Comparison of ENCODE assay signal across 23 cellular contexts in the genomic region with DNA sequence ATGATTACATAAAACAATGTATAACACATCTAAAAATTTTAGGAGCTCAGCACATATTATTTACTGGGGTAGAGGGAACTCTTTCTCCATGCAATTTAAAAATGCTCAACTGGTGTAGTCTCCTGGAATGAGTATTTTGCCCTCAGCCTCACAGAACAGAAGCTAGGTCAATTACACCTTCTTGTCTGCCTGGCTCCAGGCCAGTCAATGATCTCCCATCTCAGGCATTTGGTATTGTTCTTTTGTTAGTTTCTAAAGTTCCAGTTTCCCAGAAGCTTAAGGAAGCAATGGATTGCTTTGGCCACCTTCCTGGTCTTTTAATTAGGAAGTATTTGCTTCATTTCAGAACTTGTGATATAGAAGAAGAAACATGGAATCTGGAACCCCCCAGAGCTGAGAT.
"Had no signal": no experiment of that assay in that cellular context is flagged by ENCODE, and none has a peak within 500 bp of the region (broad histone marks: within the 10 kb centered on the region; RNA-seq: fewer than 3 reads in every experiment).

No MANE protein-coding gene starts in this region.

- DNase-seq: erythroblast; esophagus squamous epithelium; naive thymus-derived CD8-positive, alpha-beta T cell; nephron progenitor cell; occipital lobe; ovary; posterior cingulate gyrus; psoas muscle; right lobe of liver; small intestine; stimulated activated CD4-positive, alpha-beta T cell treated with anti-CD3 and anti-CD28 coated beads, Interleukin-12 subunit alpha, Interleukin-12 subunit beta, amount 100 ng/mL, for 4 hours; stimulated activated CD4-positive, alpha-beta T cell treated with anti-CD3 and anti-CD28 coated beads, Interleukin-1b, Interleukin-23, amount 100 ng/mL, for 48 hours; stimulated activated CD4-positive, alpha-beta T cell treated with anti-CD3 and anti-CD28 coated beads, Interleukin-4, amount 100 ng/mL, for 1 hour; stimulated activated CD8-positive, alpha-beta memory T cell treated with anti-CD3 and anti-CD28 coated beads, Interleukin-4, amount 100 ng/mL, for 48 hours; stimulated activated naive CD4-positive, alpha-beta T cell treated with Interleukin-2 at 50 U/mL for 16 hours; stomach; thyroid gland; trophoblast cell had no signal

- H3K27ac Mint-ChIP-seq: memory B cell; mesothelial cell of epicardium; naive thymus-derived CD8-positive, alpha-beta T cell; nephron progenitor cell had no signal

- ATAC-seq: naive thymus-derived CD8-positive, alpha-beta T cell; psoas muscle; right lobe of liver had no signal

- H3K4me1 ChIP-seq: esophagus squamous epithelium, psoas muscle, right lobe of liver, stomach, thyroid gland had no signal

- H3K36me3 Mint-ChIP-seq: memory B cell; mesothelial cell of epicardium; naive thymus-derived CD8-positive, alpha-beta T cell had no signal

- H3K36me3 ChIP-seq: cardiac muscle cell, esophagus squamous epithelium, ovary, right lobe of liver, stomach, thyroid gland had no signal

- H3K4me3 ChIP-seq: cardiac muscle cell, coronary artery, esophagus squamous epithelium, lung, ovary, psoas muscle, right lobe of liver, stomach, thyroid gland had no signal

- H3K27me3 Mint-ChIP-seq: memory B cell had no signal

- H3K9me3 ChIP-seq: esophagus squamous epithelium, ovary, psoas muscle, right lobe of liver, stomach, thyroid gland had no signal

- H3K4me1 Mint-ChIP-seq: memory B cell; mesothelial cell of epicardium; naive thymus-derived CD8-positive, alpha-beta T cell; nephron progenitor cell had no signal

- H3K9me3 Mint-ChIP-seq: memory B cell; mesothelial cell of epicardium; naive thymus-derived CD8-positive, alpha-beta T cell; nephron progenitor cell had no signal

- H3K4me3 Mint-ChIP-seq: memory B cell; mesothelial cell of epicardium; naive thymus-derived CD8-positive, alpha-beta T cell; nephron progenitor cell had no signal
